ENCODE assay signal across 21 cellular contexts in genomic region chrX:14014526-14014925, GRCh38.
"Had no signal": no experiment of that assay in that cellular context is flagged by ENCODE, and none has a peak within 500 bp of the region (broad histone marks: within the 10 kb centered on the region; RNA-seq: fewer than 3 reads in every experiment).

No MANE protein-coding gene starts in this region.

- H3K27ac Mint-ChIP-seq: activated CD8-positive, alpha-beta T cell treated with anti-CD3 and anti-CD28 coated beads, Interleukin-2, amount 10 ng/mL, durations not matched to agents 7 days and 5 days; activated T-helper 1 cell treated with anti-CD3 and anti-CD28 coated beads, Interleukin-12 subunit alpha, Interleukin-12 subunit beta, Interleukin-2, Interleukin-4 antibody, amounts not matched to agents 30 ng/mL and 10 ng/mL and 1 ng/mL, durations not matched to agents 14 hours and 24 hours and 36 hours; stimulated activated naive CD8-positive, alpha-beta T cell treated with anti-CD3 and anti-CD28 coated beads, Interleukin-15, amount 100 ng/mL, for 72 hours had no signal

- H3K27me3 ChIP-seq: brain microvascular endothelial cell, left lung, right lobe of liver had no signal

- H3K4me3 Mint-ChIP-seq: activated CD8-positive, alpha-beta T cell treated with anti-CD3 and anti-CD28 coated beads, Interleukin-2, amount 10 ng/mL, durations not matched to agents 7 days and 5 days; activated T-helper 1 cell treated with anti-CD3 and anti-CD28 coated beads, Interleukin-12 subunit alpha, Interleukin-12 subunit beta, Interleukin-2, Interleukin-4 antibody, amounts not matched to agents 30 ng/mL and 10 ng/mL and 1 ng/mL, durations not matched to agents 14 hours and 24 hours and 36 hours; naive B cell; stimulated activated naive CD8-positive, alpha-beta T cell treated with anti-CD3 and anti-CD28 coated beads, Interleukin-15, amount 100 ng/mL, for 72 hours had no signal

- ATAC-seq: activated CD8-positive, alpha-beta T cell treated with anti-CD3 and anti-CD28 coated beads, Interleukin-2, amount 10 ng/mL, durations not matched to agents 7 days and 5 days; left lung; right lobe of liver; stimulated activated naive CD8-positive, alpha-beta T cell treated with anti-CD3 and anti-CD28 coated beads, Interleukin-15, amount 100 ng/mL, for 72 hours had no signal

- H3K9me3 ChIP-seq: left lung, right lobe of liver had no signal

- H3K4me3 ChIP-seq: left lung, lung, right lobe of liver, skin epidermis had no signal

- DNase-seq: activated CD4-positive, alpha-beta T cell treated with anti-CD3 and anti-CD28 coated beads, Interleukin-2, amount 50 U/mL, for 1 hour; activated CD4-positive, CD25-positive, alpha-beta regulatory T cell treated with anti-CD3 and anti-CD28 coated beads, Interleukin-2, amount 50 U/mL, for 72 hours; activated CD8-positive, alpha-beta T cell treated with anti-CD3 and anti-CD28 coated beads, Interleukin-2, amount 10 ng/mL, durations not matched to agents 7 days and 5 days; activated gamma-delta T cell treated with Interleukin-2 at 50 U/mL for 16 hours; brain microvascular endothelial cell; caudate nucleus; effector memory CD4-positive, alpha-beta T cell; glutamatergic neuron; hippocampal formation; kidney glomerular epithelial cell; left lung; naive B cell; nucleus accumbens; right lobe of liver; stimulated activated CD4-positive, alpha-beta T cell treated with anti-CD3 and anti-CD28 coated beads, Interleukin-1b, Interleukin-23, amount 100 ng/mL, for 48 hours; stimulated activated naive CD8-positive, alpha-beta T cell treated with anti-CD3 and anti-CD28 coated beads, Interleukin-15, amount 100 ng/mL, for 72 hours; T-helper 1 cell; WERI-Rb-1 had no signal

- H3K9me3 Mint-ChIP-seq: activated T-helper 1 cell treated with anti-CD3 and anti-CD28 coated beads, Interleukin-12 subunit alpha, Interleukin-12 subunit beta, Interleukin-2, Interleukin-4 antibody, amounts not matched to agents 30 ng/mL and 10 ng/mL and 1 ng/mL, durations not matched to agents 14 hours and 24 hours and 36 hours had no signal

- H3K36me3 ChIP-seq: brain microvascular endothelial cell, left lung had no signal

- H3K4me1 ChIP-seq: left lung, right lobe of liver had no signal

- H3K27me3 Mint-ChIP-seq: stimulated activated naive CD8-positive, alpha-beta T cell treated with anti-CD3 and anti-CD28 coated beads, Interleukin-15, amount 100 ng/mL, for 72 hours had no signal

- H3K27ac ChIP-seq: brain microvascular endothelial cell, left lung, right lobe of liver, WERI-Rb-1 had no signal
